5 cellular contexts compared by ENCODE assay signal in genomic region chr18:31664101-31664500, GRCh38. TPM values are rescaled to one million over a fixed set of nuclear protein-coding genes. Genes with fewer than 3 reads are reported as not detected.
"Had no signal": no experiment of that assay in that cellular context is flagged by ENCODE, and none has a peak within 500 bp of the region (broad histone marks: within the 10 kb centered on the region; RNA-seq: fewer than 3 reads in every experiment).

No MANE protein-coding gene starts in this region.

- H3K27ac Mint-ChIP-seq: IgD-negative memory B cell had no signal

- H3K27me3 Mint-ChIP-seq: IgD-negative memory B cell had no signal

- H3K36me3 Mint-ChIP-seq: IgD-negative memory B cell had no signal

- H3K27ac ChIP-seq: HL-60 had no signal

- H3K4me3 ChIP-seq: K562 had no signal

- H3K9me3 Mint-ChIP-seq: IgD-negative memory B cell had no signal

- DNase-seq: IMR-90, KBM-7 had no signal

- H3K4me3 Mint-ChIP-seq: IgD-negative memory B cell had no signal

RNA-seq across cellular contexts. Expression of gene B4GALT6, which starts 20.3 kb away (rescaled TPM):
- polyA plus RNA-seq: IgD-negative memory B cell had no signal
